ENCODE assay signal across 12 cellular contexts in the genomic region with DNA sequence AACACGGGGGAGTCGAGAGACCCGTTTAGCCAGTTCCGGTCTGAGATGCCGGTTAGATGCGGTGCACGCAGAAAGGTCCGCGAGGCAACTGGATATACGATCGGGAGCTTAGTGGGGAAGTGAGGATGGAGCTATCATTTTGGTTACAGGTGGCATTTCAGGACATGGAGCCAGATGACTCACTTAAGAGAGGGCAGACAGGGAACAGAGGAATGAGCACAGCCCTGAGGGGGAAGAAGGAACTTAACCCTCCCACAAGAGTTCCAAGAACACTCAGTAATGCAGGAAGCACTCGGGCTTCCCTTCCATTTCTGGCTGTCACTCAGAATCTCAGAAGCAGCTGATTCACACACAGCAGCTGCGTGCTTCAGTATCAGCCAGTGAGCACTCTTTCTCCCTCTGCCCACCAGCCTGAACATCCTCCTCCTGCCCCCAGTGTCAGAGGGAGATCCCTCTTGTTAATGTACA. TPM values are rescaled to one million over a fixed set of nuclear protein-coding genes. Genes with fewer than 3 reads are reported as not detected.
DNase-seq lines count a peak whose midpoint lies in the region; TF ChIP-seq lines count a peak whose summit lies in the region.
"Had no signal": no experiment of that assay in that cellular context is flagged by ENCODE, and none has a peak within 500 bp of the region (broad histone marks: within the 10 kb centered on the region; RNA-seq: fewer than 3 reads in every experiment).

No MANE protein-coding gene starts in this region.

- no peak overlapping the region for H3K4me3 ChIP-seq in epithelial cell of esophagus (ENCODE audit: low read length)
- H3K4me3 ChIP-seq: skin epidermis had no signal

- TF ChIP-seq CTCF in epithelial cell of esophagus (IDR thresholded peaks at IDR 0.05; ENCODE audit: insufficient read depth, low read depth, low read length, missing control alignments) = no peak

- in situ Hi-C loops in Caki2 (cut with HindIII; ENCODE audit: low pct_unique_long_range_greater_than_20kb, low sequenced_read_pairs) = no loop called here

- DNase-seq in Caki2 (ENCODE audit: low read depth) (peak; percentile 22), NCI-H226 (peak; percentile 65), epithelial cell of esophagus (ENCODE audit: low read depth) (peak; percentile 84), myocyte (ENCODE audit: low read depth) (peak; percentile 94), mesenteric fat pad (ENCODE audit: low spot score) (no peak), NCI-H1417 (lab: John Stamatoyannopoulos, UW) (no peak), SIG-M5 treated with dmso at 0.1 percent for 504 hours (lab: John Stamatoyannopoulos, UW; ENCODE audit: unreplicated experiment) (no peak), NCI-H1436 (lab: John Stamatoyannopoulos, UW) (no peak)
- DNase-seq: activated T-cell treated with anti-CD3 and anti-CD28 coated beads, Interleukin-2, amount 50 U/mL, for 4 hours; left colon; T-helper 2 cell had no signal

RNA-seq across cellular contexts. Expression of gene EFCAB6, which starts 34.9 kb away (rescaled TPM):
- 0.98 and 3.9 TPM in 2 replicates for total RNA-seq in Caki2 (2014; rRNA removed; shearing (Covaris generic); ENCODE audit: low replicate concordance)
- total RNA-seq in myocyte (2.7 and 4.6 TPM in 2 replicates), mesenteric fat pad (1.3 TPM)
- polyA plus RNA-seq in myocyte (2012) = 1.3 TPM

Comparison
In these comparisons a context has a peak if more than half of its experiments do, and no peak if none do; other contexts are left out.
1. DNase-seq: peak in Caki2 (single experiment), NCI-H226 (single experiment), epithelial cell of esophagus (single experiment) and myocyte (single experiment); none in mesenteric fat pad (single experiment), NCI-H1417 (0 of 3), SIG-M5 treated with dmso at 0.1 percent for 504 hours (single experiment) and NCI-H1436 (single experiment).